ENCODE assay signal across 29 cellular contexts in genomic region chr11:75500742-75501141, GRCh38. TPM values are rescaled to one million over a fixed set of nuclear protein-coding genes. Genes with fewer than 3 reads are reported as not detected.
A peak's percentile ranks its signal among the peaks of the same experiment; 100 is the strongest.
DNase-seq lines count a peak whose midpoint lies in the region; ATAC-seq lines count a peak whose summit lies in the region.
"Had no signal": no experiment of that assay in that cellular context is flagged by ENCODE, and none has a peak within 500 bp of the region (broad histone marks: within the 10 kb centered on the region; RNA-seq: fewer than 3 reads in every experiment).

No MANE protein-coding gene starts in this region.

- DNase-seq in DMS79 treated with DMSO at 0.1 percent for 48 hours (lab: John Stamatoyannopoulos, UW), result peak; percentile 21
- DNase-seq in DMS79 (lab: John Stamatoyannopoulos, UW), result no peak
- DNase-seq in Karpas-422, result no peak
- DNase-seq in effector memory CD8-positive, alpha-beta T cell, result no peak
- no peak for DNase-seq in stimulated activated effector memory CD8-positive, alpha-beta T cell treated with anti-CD3 and anti-CD28 coated beads, Interleukin-12 subunit alpha, Interleukin-12 subunit beta, amount 100 ng/mL, for 72 hours (ENCODE audit: low spot score in 2 of 2)
- no peak for DNase-seq in anterior cingulate cortex (lab: John Stamatoyannopoulos, UW)
- no peak for DNase-seq in epidermal melanocyte (ENCODE audit: insufficient read length, low spot score)
- DNase-seq: activated CD4-positive, alpha-beta T cell treated with anti-CD3 and anti-CD28 coated beads for 48 hours; activated CD8-positive, alpha-beta memory T cell treated with anti-CD3 and anti-CD28 coated beads for 24 hours; activated effector memory CD4-positive, alpha-beta T cell treated with anti-CD3 and anti-CD28 coated beads, Interleukin-2, amount 50 U/mL, for 16 hours; activated naive CD8-positive, alpha-beta T cell treated with anti-CD3 and anti-CD28 coated beads for 36 hours; caudate nucleus; hypothalamus; left ventricle myocardium superior; midbrain; PC-9; right lobe of liver; SHP77 treated with DMSO at 0.1 percent for 48 hours; stimulated activated CD4-positive, alpha-beta T cell treated with anti-CD3 and anti-CD28 coated beads, Interleukin-12 subunit alpha, Interleukin-12 subunit beta, amount 100 ng/mL, for 4 hours; stimulated activated CD4-positive, alpha-beta T cell treated with anti-CD3 and anti-CD28 coated beads, Interleukin-4, amount 100 ng/mL, for 24 hours; stimulated activated naive B cell treated with anti-CD40 and anti-IgM and Interleukin-4, amounts not matched to agents 10 μg/mL and 1 μg/mL and 100 μg/mL, for 72 hours; T-helper 9 cell had no signal

- peak overlapping the region; percentile 99 for H3K27ac ChIP-seq in Karpas-422 (ENCODE audit: low read length)
- H3K27ac ChIP-seq: 22Rv1, PC-9, right lobe of liver, VCaP had no signal

- peaks cover 6% of the 10 kb centered on the region for H3K36me3 Mint-ChIP-seq in effector memory CD8-positive, alpha-beta T cell (ENCODE audit: insufficient read depth)
- no peaks in the 10 kb centered on the region for H3K36me3 Mint-ChIP-seq in stimulated activated effector memory CD8-positive, alpha-beta T cell treated with anti-CD3 and anti-CD28 coated beads, Interleukin-12 subunit alpha, Interleukin-12 subunit beta, amount 100 ng/mL, for 72 hours
- H3K36me3 Mint-ChIP-seq: activated naive CD8-positive, alpha-beta T cell treated with anti-CD3 and anti-CD28 coated beads for 36 hours; natural killer cell treated with Interleukin-12 subunit alpha and Interleukin-12 subunit beta and Interleukin-15 and Interleukin-18, amount 100 ng/mL, for 72 hours; stimulated activated naive B cell treated with anti-CD40 and anti-IgM and Interleukin-4, amounts not matched to agents 10 μg/mL and 1 μg/mL and 100 μg/mL, for 72 hours had no signal

- no peaks in the 10 kb centered on the region for H3K27me3 ChIP-seq in Karpas-422 (ENCODE audit: low read length)
- H3K27me3 ChIP-seq: ascending aorta, right lobe of liver had no signal

- no peaks in the 10 kb centered on the region for H3K9me3 Mint-ChIP-seq in effector memory CD8-positive, alpha-beta T cell
- H3K9me3 Mint-ChIP-seq in stimulated activated effector memory CD8-positive, alpha-beta T cell treated with anti-CD3 and anti-CD28 coated beads, Interleukin-12 subunit alpha, Interleukin-12 subunit beta, amount 100 ng/mL, for 72 hours, result no peaks in the 10 kb centered on the region
- H3K9me3 Mint-ChIP-seq: activated naive CD8-positive, alpha-beta T cell treated with anti-CD3 and anti-CD28 coated beads for 36 hours; natural killer cell treated with Interleukin-12 subunit alpha and Interleukin-12 subunit beta and Interleukin-15 and Interleukin-18, amount 100 ng/mL, for 72 hours; stimulated activated naive B cell treated with anti-CD40 and anti-IgM and Interleukin-4, amounts not matched to agents 10 μg/mL and 1 μg/mL and 100 μg/mL, for 72 hours had no signal

- peak overlapping the region; percentile 63 for H3K9ac ChIP-seq in Karpas-422 (ENCODE audit: low read length)

- no peak overlapping the region for H2AFZ ChIP-seq in Karpas-422 (ENCODE audit: low read length)
- H2AFZ ChIP-seq: PC-9 had no signal

- peaks cover 22 to 25% of the 10 kb centered on the region in 2 donors for H3K4me1 Mint-ChIP-seq in effector memory CD8-positive, alpha-beta T cell (ENCODE audit: low read depth in 2 of 2)
- peaks cover 41% of the 10 kb centered on the region for H3K4me1 Mint-ChIP-seq in stimulated activated effector memory CD8-positive, alpha-beta T cell treated with anti-CD3 and anti-CD28 coated beads, Interleukin-12 subunit alpha, Interleukin-12 subunit beta, amount 100 ng/mL, for 72 hours

- no peak overlapping the region for H3K4me3 Mint-ChIP-seq in effector memory CD8-positive, alpha-beta T cell
- no peak overlapping the region for H3K4me3 Mint-ChIP-seq in stimulated activated effector memory CD8-positive, alpha-beta T cell treated with anti-CD3 and anti-CD28 coated beads, Interleukin-12 subunit alpha, Interleukin-12 subunit beta, amount 100 ng/mL, for 72 hours
- H3K4me3 Mint-ChIP-seq: activated naive CD8-positive, alpha-beta T cell treated with anti-CD3 and anti-CD28 coated beads for 36 hours; natural killer cell treated with Interleukin-12 subunit alpha and Interleukin-12 subunit beta and Interleukin-15 and Interleukin-18, amount 100 ng/mL, for 72 hours; stimulated activated naive B cell treated with anti-CD40 and anti-IgM and Interleukin-4, amounts not matched to agents 10 μg/mL and 1 μg/mL and 100 μg/mL, for 72 hours had no signal

- H3K4me3 ChIP-seq in Karpas-422 (ENCODE audit: low read length), result no peak overlapping the region
- H3K4me3 ChIP-seq: ascending aorta, PC-9, right lobe of liver, thoracic aorta had no signal

- peaks cover 78% of the 10 kb centered on the region for H3K79me2 ChIP-seq in Karpas-422 (ENCODE audit: low read length)

- H3K27ac Mint-ChIP-seq in effector memory CD8-positive, alpha-beta T cell, result peak overlapping the region; percentile 65 to 78
- H3K27ac Mint-ChIP-seq in stimulated activated effector memory CD8-positive, alpha-beta T cell treated with anti-CD3 and anti-CD28 coated beads, Interleukin-12 subunit alpha, Interleukin-12 subunit beta, amount 100 ng/mL, for 72 hours, result peak overlapping the region; percentile 32
- H3K27ac Mint-ChIP-seq: activated naive CD8-positive, alpha-beta T cell treated with anti-CD3 and anti-CD28 coated beads for 36 hours; natural killer cell treated with Interleukin-12 subunit alpha and Interleukin-12 subunit beta and Interleukin-15 and Interleukin-18, amount 100 ng/mL, for 72 hours; stimulated activated naive B cell treated with anti-CD40 and anti-IgM and Interleukin-4, amounts not matched to agents 10 μg/mL and 1 μg/mL and 100 μg/mL, for 72 hours had no signal

- H3K27me3 Mint-ChIP-seq in effector memory CD8-positive, alpha-beta T cell, result no peaks in the 10 kb centered on the region
- H3K27me3 Mint-ChIP-seq: activated naive CD8-positive, alpha-beta T cell treated with anti-CD3 and anti-CD28 coated beads for 36 hours had no signal

- H3K9me3 ChIP-seq in Karpas-422 (ENCODE audit: low read length), result no peaks in the 10 kb centered on the region
- H3K9me3 ChIP-seq: ascending aorta, right lobe of liver, thoracic aorta had no signal

- H4K20me1 ChIP-seq in Karpas-422 (ENCODE audit: insufficient read depth, low read depth, low read length), result no peaks in the 10 kb centered on the region

- 0 out of 2 replicates have a peak, but pooled peaks cover under 1% of the 10 kb centered on the region for H3K36me3 ChIP-seq in Karpas-422 (ENCODE audit: insufficient read depth, low read length)
- H3K36me3 ChIP-seq: ascending aorta, right lobe of liver, thoracic aorta had no signal

- H3K4me1 ChIP-seq in Karpas-422 (ENCODE audit: low read length), result peaks cover 100% of the 10 kb centered on the region
- H3K4me1 ChIP-seq: right lobe of liver had no signal

- ATAC-seq in effector memory CD8-positive, alpha-beta T cell (replicated peaks), result no peak
- no peak for ATAC-seq in stimulated activated effector memory CD8-positive, alpha-beta T cell treated with anti-CD3 and anti-CD28 coated beads, Interleukin-12 subunit alpha, Interleukin-12 subunit beta, amount 100 ng/mL, for 72 hours
- no peak for ATAC-seq in esophagus mucosa
- ATAC-seq: HepG2; natural killer cell treated with Interleukin-12 subunit alpha and Interleukin-12 subunit beta and Interleukin-15 and Interleukin-18, amount 100 ng/mL, for 72 hours; stimulated activated naive B cell treated with anti-CD40 and anti-IgM and Interleukin-4, amounts not matched to agents 10 μg/mL and 1 μg/mL and 100 μg/mL, for 72 hours had no signal

- peak overlapping the region; percentile 72 for H3K4me2 ChIP-seq in Karpas-422 (ENCODE audit: low read depth, low read length, poor library complexity, severe bottlenecking)

- no peaks in the 10 kb centered on the region for H3K9me2 ChIP-seq in Karpas-422 (replicated peaks; ENCODE audit: insufficient read depth, low read length)

RNA-seq across cellular contexts. Expression of gene GDPD5, which starts 25.0 kb away (rescaled TPM):
- total RNA-seq in Karpas-422 (2014; rRNA removed; shearing (Covaris generic); ENCODE audit: low replicate concordance), result 137 and 237 TPM in 2 replicates
- 1.0 TPM for total RNA-seq in esophagus mucosa

Comparison
In these comparisons a context has a peak if more than half of its experiments do, and no peak if none do; other contexts are left out.
1. RNA of gene GDPD5, which starts 25.0 kb away (total RNA-seq): 137 to 237 TPM in Karpas-422; 1.0 TPM in esophagus mucosa (single experiment); every median in the first group is over 10 times any median in the second.